16 cellular contexts compared by ENCODE assay signal in the genomic region with DNA sequence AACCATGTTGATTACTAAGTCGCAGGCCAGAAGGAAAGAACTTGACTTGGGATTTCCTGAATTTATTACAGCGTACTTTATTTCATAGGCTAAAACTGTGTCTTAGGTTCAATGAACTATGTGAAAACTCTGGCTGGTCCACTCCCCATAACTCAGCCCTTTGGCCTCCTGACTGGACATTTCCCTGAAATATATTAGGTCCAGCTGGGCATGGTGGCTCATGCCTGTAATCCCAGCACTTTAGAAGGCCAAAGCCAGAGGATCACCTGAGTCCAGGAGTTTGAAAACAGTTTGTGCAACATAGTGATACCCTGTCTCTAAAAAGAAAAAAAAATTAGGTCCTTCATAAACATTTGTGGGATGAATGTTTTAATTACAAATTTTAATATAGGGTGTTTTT.
DNase-seq lines count a peak whose midpoint lies in the region; ATAC-seq and TF ChIP-seq lines count a peak whose summit lies in the region.
"Had no signal": no experiment of that assay in that cellular context is flagged by ENCODE, and none has a peak within 500 bp of the region (broad histone marks: within the 10 kb centered on the region; RNA-seq: fewer than 3 reads in every experiment).

No MANE protein-coding gene starts in this region.

- no peak for ATAC-seq in GM18909 (IDR thresholded peaks at IDR 0.05; ENCODE audit: poor library complexity, unreplicated experiment)
- ATAC-seq: A549 had no signal

- CTCF ChIA-PET in activated CD4-positive, alpha-beta memory T cell treated with anti-CD3 and anti-CD28 coated beads, Interleukin-2, amount 10 ng/mL, durations not matched to agents 7 days and 5 days (lab: Charles Lee), result no interaction called here

- peaks cover 45% of the 10 kb centered on the region for H3K27me3 Mint-ChIP-seq in type B pancreatic cell
- H3K27me3 Mint-ChIP-seq in activated CD4-positive, alpha-beta memory T cell treated with anti-CD3 and anti-CD28 coated beads, Interleukin-2, amount 10 ng/mL, durations not matched to agents 7 days and 5 days, result peaks cover 12% of the 10 kb centered on the region

- no peak overlapping the region for H3K27ac Mint-ChIP-seq in type B pancreatic cell
- no peak overlapping the region for H3K27ac Mint-ChIP-seq in activated CD4-positive, alpha-beta memory T cell treated with anti-CD3 and anti-CD28 coated beads, Interleukin-2, amount 10 ng/mL, durations not matched to agents 7 days and 5 days
- H3K27ac Mint-ChIP-seq: CD4-positive, alpha-beta memory T cell; HFFc6; IgD-negative memory B cell had no signal

- DNase-seq in caudate nucleus (lab: John Stamatoyannopoulos, UW) (no peak), type B pancreatic cell (ENCODE audit: extremely low spot score, unreplicated experiment) (peak; percentile 10)
- DNase-seq in activated CD4-positive, alpha-beta memory T cell treated with anti-CD3 and anti-CD28 coated beads, Interleukin-2, amount 10 ng/mL, durations not matched to agents 7 days and 5 days, result no peak
- DNase-seq: BE2C; CD4-positive, alpha-beta memory T cell; DMS153; DND-41; GDM1; HCEC 1CT; HFFc6 had no signal

- H3K4me1 Mint-ChIP-seq in type B pancreatic cell (ENCODE audit: unreplicated experiment), result no peaks in the 10 kb centered on the region
- peaks cover 25% of the 10 kb centered on the region for H3K4me1 Mint-ChIP-seq in activated CD4-positive, alpha-beta memory T cell treated with anti-CD3 and anti-CD28 coated beads, Interleukin-2, amount 10 ng/mL, durations not matched to agents 7 days and 5 days

- no peaks in the 10 kb centered on the region for H3K36me3 Mint-ChIP-seq in type B pancreatic cell
- no peaks in the 10 kb centered on the region for H3K36me3 Mint-ChIP-seq in activated CD4-positive, alpha-beta memory T cell treated with anti-CD3 and anti-CD28 coated beads, Interleukin-2, amount 10 ng/mL, durations not matched to agents 7 days and 5 days (ENCODE audit: low read depth)
- H3K36me3 Mint-ChIP-seq: CD4-positive, alpha-beta memory T cell; IgD-negative memory B cell had no signal

- H3K4me3 Mint-ChIP-seq in type B pancreatic cell, result no peak overlapping the region
- no peak overlapping the region for H3K4me3 Mint-ChIP-seq in activated CD4-positive, alpha-beta memory T cell treated with anti-CD3 and anti-CD28 coated beads, Interleukin-2, amount 10 ng/mL, durations not matched to agents 7 days and 5 days
- H3K4me3 Mint-ChIP-seq: HFFc6, IgD-negative memory B cell had no signal

- POLR2A ChIA-PET in activated CD4-positive, alpha-beta memory T cell treated with anti-CD3 and anti-CD28 coated beads, Interleukin-2, amount 10 ng/mL, durations not matched to agents 7 days and 5 days (lab: Charles Lee), result no interaction called here

- H3K27ac ChIP-seq in angular gyrus (ENCODE audit: low read depth, low read length), result peak overlapping the region; percentile 99
- H3K27ac ChIP-seq in caudate nucleus (ENCODE audit: low read depth, low read length), result peak overlapping the region; percentile 99
- peak overlapping the region; percentile 99 for H3K27ac ChIP-seq in layer of hippocampus (ENCODE audit: low read depth, low read length)
- H3K27ac ChIP-seq: A549, C4-2B had no signal

- H3K9me3 Mint-ChIP-seq in type B pancreatic cell, result no peaks in the 10 kb centered on the region
- H3K9me3 Mint-ChIP-seq in activated CD4-positive, alpha-beta memory T cell treated with anti-CD3 and anti-CD28 coated beads, Interleukin-2, amount 10 ng/mL, durations not matched to agents 7 days and 5 days, result no peaks in the 10 kb centered on the region
- H3K9me3 Mint-ChIP-seq: CD4-positive, alpha-beta memory T cell; HFFc6 had no signal

- no peak for TF ChIP-seq CTCF in type B pancreatic cell (conservative IDR thresholded peaks at IDR 0.05)

- H3K27me3 ChIP-seq in layer of hippocampus (ENCODE audit: control insufficient read depth, insufficient read depth, low read length), result peaks cover 2% of the 10 kb centered on the region
- H3K27me3 ChIP-seq: BE2C had no signal
